Comparison of ENCODE assay signal across 9 cellular contexts in the genomic region with DNA sequence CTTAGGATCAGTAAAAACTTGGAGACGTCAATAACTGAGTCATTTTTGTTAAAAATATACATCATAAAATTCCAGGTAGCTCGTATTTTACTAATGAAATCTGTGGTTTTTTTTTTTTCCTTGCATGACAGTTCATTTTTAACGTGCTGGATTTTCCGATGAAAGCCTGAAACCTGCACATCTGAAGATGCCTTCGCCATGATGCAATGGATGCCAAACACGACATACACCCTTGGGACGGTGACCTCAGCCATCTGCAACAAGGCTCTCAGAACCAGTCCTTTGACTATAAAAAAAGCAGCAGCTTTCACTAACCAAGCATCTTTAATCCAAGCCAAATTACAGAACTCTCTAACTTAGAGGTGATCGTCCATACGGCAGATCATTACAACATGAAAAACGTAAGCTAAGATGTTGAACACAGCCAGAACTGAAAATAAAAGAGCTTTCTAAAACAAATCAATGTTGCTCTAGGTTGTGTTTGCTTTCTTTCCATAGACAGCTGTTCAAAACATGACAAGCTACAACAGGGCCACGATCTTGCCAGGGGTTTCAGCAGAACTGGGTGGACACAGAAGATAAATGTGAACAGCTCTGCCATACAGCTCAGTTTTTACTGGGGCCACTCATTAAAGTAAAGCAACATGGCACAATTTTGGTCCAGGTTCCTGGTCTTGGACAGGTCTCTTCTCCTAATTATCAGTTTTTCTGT. TPM values are rescaled to one million over a fixed set of nuclear protein-coding genes. Genes with fewer than 3 reads are reported as not detected.
DNase-seq lines count a peak whose midpoint lies in the region; ATAC-seq and TF ChIP-seq lines count a peak whose summit lies in the region.
"Had no signal": no experiment of that assay in that cellular context is flagged by ENCODE, and none has a peak within 500 bp of the region (broad histone marks: within the 10 kb centered on the region; RNA-seq: fewer than 3 reads in every experiment).

No MANE protein-coding gene starts in this region.

- no peak for TF ChIP-seq CTCF in prostate gland (IDR thresholded peaks at IDR 0.05)

- H3K27ac ChIP-seq in muscle layer of duodenum (ENCODE audit: low read length) (peak overlapping the region; percentile 41), substantia nigra (ENCODE audit: low read depth, low read length, poor library complexity, severe bottlenecking) (no peak overlapping the region), prostate gland (no peak overlapping the region)

- no peaks in the 10 kb centered on the region for H3K27me3 Mint-ChIP-seq in activated T-cell treated with anti-CD3 and anti-CD28 coated beads, Interleukin-2, amount 50 U/mL, for 4 hours (ENCODE audit: low read depth)

- WGBS in prostate gland, result 64% methylated on average over 11 of the region's 11 CpGs

- peaks cover 11% of the 10 kb centered on the region for H3K36me3 Mint-ChIP-seq in activated T-cell treated with anti-CD3 and anti-CD28 coated beads, Interleukin-2, amount 50 U/mL, for 4 hours (ENCODE audit: insufficient read depth)

- H3K4me1 ChIP-seq in muscle layer of duodenum (ENCODE audit: control insufficient read depth in 1 of 2, insufficient read depth in 2 of 2, low read length in 2 of 2) (peaks cover 12 to 66% of the 10 kb centered on the region in 2 donors), prostate gland (replicated peaks) (no peaks in the 10 kb centered on the region)

- H3K36me3 ChIP-seq in muscle layer of duodenum (ENCODE audit: control insufficient read depth in 1 of 2, insufficient read depth in 2 of 2, low read length in 2 of 2) (no peaks in the 10 kb centered on the region), prostate gland (no peaks in the 10 kb centered on the region)

- ATAC-seq in GM18909 (IDR thresholded peaks at IDR 0.05; ENCODE audit: poor library complexity, unreplicated experiment) (peak; percentile 28), HG02885 (IDR thresholded peaks at IDR 0.05; ENCODE audit: poor library complexity, unreplicated experiment) (peak; percentile 21), HG03520 (IDR thresholded peaks at IDR 0.05; ENCODE audit: unreplicated experiment) (no peak)
- peak in 1 of 2 donors; percentile 29 for ATAC-seq in activated T-cell treated with anti-CD3 and anti-CD28 coated beads, Interleukin-2, amount 50 U/mL, for 4 hours

- no peak for TF ChIP-seq POLR2A in prostate gland (IDR thresholded peaks at IDR 0.05)

- H3K4me3 ChIP-seq in muscle layer of duodenum (ENCODE audit: low read depth in 1 of 2, low read length in 2 of 2) (peak overlapping the region; percentile 20 to 26), prostate gland (no peak overlapping the region)

- no peak for DNase-seq in activated T-cell treated with anti-CD3 and anti-CD28 coated beads, Interleukin-2, amount 50 U/mL, for 4 hours
- DNase-seq in 8988T (no peak), substantia nigra (lab: John Stamatoyannopoulos, UW) (no peak), prostate gland (ENCODE audit: low spot score) (no peak)

- intact Hi-C loops in prostate gland (cut with DNase I), result no loop called here

- H3K27me3 ChIP-seq in muscle layer of duodenum (ENCODE audit: low read depth, low read length) (no peaks in the 10 kb centered on the region), prostate gland (replicated peaks; ENCODE audit: insufficient read depth) (no peaks in the 10 kb centered on the region)

- H3K9me3 ChIP-seq in muscle layer of duodenum (ENCODE audit: control insufficient read depth in 1 of 2, low read length in 2 of 2) (no peaks in the 10 kb centered on the region), prostate gland (no peaks in the 10 kb centered on the region)

- no peaks in the 10 kb centered on the region for H3K9me3 Mint-ChIP-seq in activated T-cell treated with anti-CD3 and anti-CD28 coated beads, Interleukin-2, amount 50 U/mL, for 4 hours

- H3K4me3 Mint-ChIP-seq in activated T-cell treated with anti-CD3 and anti-CD28 coated beads, Interleukin-2, amount 50 U/mL, for 4 hours, result peak overlapping the region; percentile 61

- H3K4me1 Mint-ChIP-seq in activated T-cell treated with anti-CD3 and anti-CD28 coated beads, Interleukin-2, amount 50 U/mL, for 4 hours (ENCODE audit: low read depth), result peaks cover 91% of the 10 kb centered on the region

RNA-seq across cellular contexts. Expression of a gene that starts 7.8 kb away (rescaled TPM):
- 10 to 100 TPM; 43.9 to 50.2 (median 46.5) TPM for total RNA-seq in activated T-cell treated with anti-CD3 and anti-CD28 coated beads, Interleukin-2, amount 50 U/mL, for 4 hours
- total RNA-seq in prostate gland, result 10 to 100 TPM; 14.3 to 20.5 TPM

RNA-seq across cellular contexts. Expression of a gene that starts 48.6 kb away (rescaled TPM):
- total RNA-seq in activated T-cell treated with anti-CD3 and anti-CD28 coated beads, Interleukin-2, amount 50 U/mL, for 4 hours, result not detected
- total RNA-seq in prostate gland, result not detected
- total RNA-seq: dermis microvascular lymphatic vessel endothelial cell had no signal

Comparison
In these comparisons a context has a peak if more than half of its experiments do, and no peak if none do; other contexts are left out.
1. H3K4me3 ChIP-seq: peak in muscle layer of duodenum (2 of 2); none in prostate gland (0 of 2).